1 cellular context compared by ENCODE assay signal in the genomic region with DNA sequence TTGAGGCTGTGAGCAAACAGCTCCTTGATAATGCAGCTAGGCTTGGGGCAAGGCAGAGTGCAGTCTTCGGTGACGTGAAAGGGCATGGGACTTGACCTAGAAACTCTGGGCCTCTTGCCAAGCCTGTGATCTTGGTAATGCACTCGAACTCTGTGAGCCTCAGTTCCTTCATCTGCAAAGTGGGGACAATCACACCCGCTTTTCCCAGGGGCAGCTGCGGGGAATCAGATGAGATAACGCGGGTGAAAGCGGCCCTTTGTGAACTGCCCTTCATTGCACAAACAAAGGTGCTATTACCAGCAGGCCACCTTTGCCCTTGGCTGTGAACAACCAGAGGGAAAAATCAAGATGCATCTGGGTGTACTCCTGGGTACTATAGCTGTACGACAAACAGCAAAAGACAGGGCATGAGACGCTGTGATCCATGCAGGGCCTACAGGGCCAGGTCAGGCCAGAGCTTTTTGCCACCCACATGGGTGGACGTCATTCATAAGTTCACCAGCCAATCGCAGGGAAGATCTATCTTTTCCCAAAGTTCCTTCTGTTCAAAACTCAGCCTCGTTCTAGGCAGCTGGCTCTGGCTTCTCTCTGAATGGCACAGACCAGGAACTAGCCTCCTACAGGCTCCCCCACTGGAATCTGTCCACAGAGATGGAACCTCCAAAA.
A peak's percentile ranks its signal among the peaks of the same experiment; 100 is the strongest.
TF ChIP-seq lines count a peak whose summit lies in the region.

No MANE protein-coding gene starts in this region.

TF ChIP-seq in HepG2, 621 proteins besides CTCF, POLR2A, EP300 and RAD21 (continued from another document):
- TF ChIP-seq SP4 (CRISPR knock-in tag; IDR thresholded peaks at IDR 0.05) = no peak
- TF ChIP-seq, protein P1, sequence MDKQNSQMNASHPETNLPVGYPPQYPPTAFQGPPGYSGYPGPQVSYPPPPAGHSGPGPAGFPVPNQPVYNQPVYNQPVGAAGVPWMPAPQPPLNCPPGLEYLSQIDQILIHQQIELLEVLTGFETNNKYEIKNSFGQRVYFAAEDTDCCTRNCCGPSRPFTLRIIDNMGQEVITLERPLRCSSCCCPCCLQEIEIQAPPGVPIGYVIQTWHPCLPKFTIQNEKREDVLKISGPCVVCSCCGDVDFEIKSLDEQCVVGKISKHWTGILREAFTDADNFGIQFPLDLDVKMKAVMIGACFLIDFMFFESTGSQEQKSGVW (CRISPR knock-in tag; IDR thresholded peaks at IDR 0.05; ENCODE audit: borderline replicate concordance) = no peak
- no peak for TF ChIP-seq ZKSCAN1 (IDR thresholded peaks at IDR 0.05; ENCODE audit: low read length)
- TF ChIP-seq KDM6A (CRISPR knock-in tag; IDR thresholded peaks at IDR 0.05; ENCODE audit: low read depth) = no peak
- no peak for TF ChIP-seq ZNF589 (CRISPR knock-in tag; conservative IDR thresholded peaks at IDR 0.05)
- TF ChIP-seq GFI1 (CRISPR knock-in tag; IDR thresholded peaks at IDR 0.05; ENCODE audit: borderline replicate concordance) = 0 out of 2 replicates have a peak, but pooled peaks have one; percentile 1
